1 cellular context compared by ENCODE assay signal in the genomic region with DNA sequence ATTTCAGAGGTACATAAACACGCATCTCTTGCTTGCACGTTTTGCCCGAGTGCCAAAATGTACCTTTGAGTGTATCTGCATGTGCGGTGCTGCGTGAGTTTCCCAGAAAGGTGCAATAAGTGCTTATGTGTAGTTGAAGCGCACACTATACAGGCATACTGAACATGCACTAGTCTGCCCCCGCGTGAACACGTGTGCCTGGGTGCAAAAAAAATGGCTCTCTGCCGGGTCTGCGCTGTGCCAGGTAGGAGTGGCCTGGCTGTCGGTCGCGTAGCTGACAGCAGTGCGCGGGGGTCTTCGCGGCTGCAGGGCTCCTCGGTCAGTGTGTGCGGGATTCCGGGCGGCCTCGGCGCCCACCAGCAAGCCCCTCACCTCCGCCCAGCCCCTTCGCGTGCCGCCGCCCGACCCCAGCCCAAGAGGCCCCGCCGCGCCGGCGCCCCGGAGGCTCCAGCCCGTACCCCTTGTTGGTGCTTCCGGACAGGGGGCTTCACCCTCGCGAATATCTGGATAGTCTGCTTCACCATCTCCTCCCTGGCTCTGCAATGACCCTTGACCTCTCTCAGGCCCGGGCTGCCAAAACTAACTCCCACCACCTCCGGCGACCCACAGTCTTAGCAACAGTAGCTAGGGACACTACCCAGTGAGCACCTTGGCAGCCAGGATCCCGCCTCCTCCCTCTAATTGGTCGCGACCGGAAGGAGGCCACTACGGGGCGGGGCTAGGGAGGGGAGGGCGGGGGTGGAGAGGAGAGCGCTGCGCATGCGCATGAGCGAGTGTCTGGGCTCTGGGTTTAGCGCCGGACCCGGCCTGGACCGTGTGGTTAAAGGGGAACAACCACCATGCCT.
A peak's percentile ranks its signal among the peaks of the same experiment; 100 is the strongest.
TF ChIP-seq lines count a peak whose summit lies in the region.

A gene with protein sequence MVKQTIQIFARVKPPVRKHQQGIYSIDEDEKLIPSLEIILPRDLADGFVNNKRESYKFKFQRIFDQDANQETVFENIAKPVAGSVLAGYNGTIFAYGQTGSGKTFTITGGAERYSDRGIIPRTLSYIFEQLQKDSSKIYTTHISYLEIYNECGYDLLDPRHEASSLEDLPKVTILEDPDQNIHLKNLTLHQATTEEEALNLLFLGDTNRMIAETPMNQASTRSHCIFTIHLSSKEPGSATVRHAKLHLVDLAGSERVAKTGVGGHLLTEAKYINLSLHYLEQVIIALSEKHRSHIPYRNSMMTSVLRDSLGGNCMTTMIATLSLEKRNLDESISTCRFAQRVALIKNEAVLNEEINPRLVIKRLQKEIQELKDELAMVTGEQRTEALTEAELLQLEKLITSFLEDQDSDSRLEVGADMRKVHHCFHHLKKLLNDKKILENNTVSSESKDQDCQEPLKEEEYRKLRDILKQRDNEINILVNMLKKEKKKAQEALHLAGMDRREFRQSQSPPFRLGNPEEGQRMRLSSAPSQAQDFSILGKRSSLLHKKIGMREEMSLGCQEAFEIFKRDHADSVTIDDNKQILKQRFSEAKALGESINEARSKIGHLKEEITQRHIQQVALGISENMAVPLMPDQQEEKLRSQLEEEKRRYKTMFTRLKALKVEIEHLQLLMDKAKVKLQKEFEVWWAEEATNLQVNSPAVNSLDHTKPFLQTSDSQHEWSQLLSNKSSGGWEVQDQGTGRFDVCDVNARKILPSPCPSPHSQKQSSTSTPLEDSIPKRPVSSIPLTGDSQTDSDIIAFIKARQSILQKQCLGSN (minus strand): TSS at position 622 of the 845 bp plus-strand sequence. CDS start 98 bp downstream, at position 524.

TF ChIP-seq in GM12878, 131 proteins besides CTCF, POLR2A, EP300 and RAD21 (continued from another document and continues in another):
- TF ChIP-seq, protein P1, sequence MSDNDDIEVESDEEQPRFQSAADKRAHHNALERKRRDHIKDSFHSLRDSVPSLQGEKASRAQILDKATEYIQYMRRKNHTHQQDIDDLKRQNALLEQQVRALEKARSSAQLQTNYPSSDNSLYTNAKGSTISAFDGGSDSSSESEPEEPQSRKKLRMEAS (IDR thresholded peaks at IDR 0.05; ENCODE audit: low read depth, low read length) = peak; percentile 61; the same call in 1 of the 2 replicates
- TF ChIP-seq BHLHE40 (IDR thresholded peaks at IDR 0.05; ENCODE audit: borderline replicate concordance in 1 of 2, low read depth in 2 of 2, low read length in 1 of 2) (peak in 1 of 2 experiments; percentile 52; a peak in 2 of 4 replicates), NR2F1 (conservative IDR thresholded peaks at IDR 0.05) (peak; percentile 97), ZZZ3 (IDR thresholded peaks at IDR 0.05; ENCODE audit: control insufficient read depth, insufficient read length, low read depth) (no peak), ZBED1 (IDR thresholded peaks at IDR 0.05; ENCODE audit: borderline replicate concordance) (no peak), TCF3 (IDR thresholded peaks at IDR 0.05; ENCODE audit: borderline replicate concordance, insufficient read depth, low read depth, low read length) (no peak), PAX8 (IDR thresholded peaks at IDR 0.05) (no peak), IKZF2 (IDR thresholded peaks at IDR 0.05) (no peak), MEF2B (IDR thresholded peaks at IDR 0.05; ENCODE audit: partially characterized antibody, poor library complexity, severe bottlenecking) (no peak), CBX5 (IDR thresholded peaks at IDR 0.05; ENCODE audit: low read depth) (no peak), RBBP5 (conservative IDR thresholded peaks at IDR 0.05) (no peak), LARP7 (IDR thresholded peaks at IDR 0.05) (peak; percentile 80), NFIC (IDR thresholded peaks at IDR 0.05; ENCODE audit: low read depth, low read length) (no peak), BMI1 (IDR thresholded peaks at IDR 0.05; ENCODE audit: borderline replicate concordance) (peak; percentile 46; the same call in 1 of the 2 replicates), ZNF274 (IDR thresholded peaks at IDR 0.05; ENCODE audit: insufficient read depth, insufficient read length) (no peak), HDAC6 (IDR thresholded peaks at IDR 0.05; ENCODE audit: unreplicated experiment) (no peak), STAT1 (conservative IDR thresholded peaks at IDR 0.05) (no peak), NBN (IDR thresholded peaks at IDR 0.05) (no peak), ASH2L (IDR thresholded peaks at IDR 0.05; ENCODE audit: borderline replicate concordance, low read depth) (no peak), TBL1XR1 (IDR thresholded peaks at IDR 0.05; ENCODE audit: low read depth, low read length) (no peak), SIN3A (IDR thresholded peaks at IDR 0.05; ENCODE audit: low read depth, low read length) (peak; percentile 42; the same call in 1 of the 2 replicates), FOXK2 (IDR thresholded peaks at IDR 0.05) (no peak), STAT3 (IDR thresholded peaks at IDR 0.05; ENCODE audit: low read depth, low read length) (no peak), ATF7 (IDR thresholded peaks at IDR 0.05; ENCODE audit: low read depth) (no peak), MTA2 (IDR thresholded peaks at IDR 0.05; ENCODE audit: low read depth) (no peak), SIX5 (IDR thresholded peaks at IDR 0.05; ENCODE audit: low read depth, low read length, severe bottlenecking) (no peak), ZNF384 (IDR thresholded peaks at IDR 0.05; ENCODE audit: borderline replicate concordance, low read depth, low read length) (0 out of 2 replicates have a peak, but pooled peaks have one; percentile 12), YBX1 (IDR thresholded peaks at IDR 0.05) (no peak), KAT2A (conservative IDR thresholded peaks at IDR 0.05; ENCODE audit: control insufficient read depth, low read depth, low read length) (no peak), FOS (IDR thresholded peaks at IDR 0.05; ENCODE audit: borderline replicate concordance, extremely low read depth, insufficient read length) (no peak), CBFB (IDR thresholded peaks at IDR 0.05; ENCODE audit: low read depth) (no peak), TCF12 (IDR thresholded peaks at IDR 0.05; ENCODE audit: low read depth, low read length) (no peak), CEBPB (IDR thresholded peaks at IDR 0.05; ENCODE audit: borderline replicate concordance in 1 of 2, low read depth in 2 of 2, low read length in 2 of 2) (no peak), NR2C1 (IDR thresholded peaks at IDR 0.05) (peak; percentile 88), SREBF1 (IDR thresholded peaks at IDR 0.05; ENCODE audit: low read length) (no peak), DPF2 (IDR thresholded peaks at IDR 0.05) (peak; percentile 66), ESRRA (IDR thresholded peaks at IDR 0.05; ENCODE audit: low read length) (no peak)
- TF ChIP-seq, protein P2, sequence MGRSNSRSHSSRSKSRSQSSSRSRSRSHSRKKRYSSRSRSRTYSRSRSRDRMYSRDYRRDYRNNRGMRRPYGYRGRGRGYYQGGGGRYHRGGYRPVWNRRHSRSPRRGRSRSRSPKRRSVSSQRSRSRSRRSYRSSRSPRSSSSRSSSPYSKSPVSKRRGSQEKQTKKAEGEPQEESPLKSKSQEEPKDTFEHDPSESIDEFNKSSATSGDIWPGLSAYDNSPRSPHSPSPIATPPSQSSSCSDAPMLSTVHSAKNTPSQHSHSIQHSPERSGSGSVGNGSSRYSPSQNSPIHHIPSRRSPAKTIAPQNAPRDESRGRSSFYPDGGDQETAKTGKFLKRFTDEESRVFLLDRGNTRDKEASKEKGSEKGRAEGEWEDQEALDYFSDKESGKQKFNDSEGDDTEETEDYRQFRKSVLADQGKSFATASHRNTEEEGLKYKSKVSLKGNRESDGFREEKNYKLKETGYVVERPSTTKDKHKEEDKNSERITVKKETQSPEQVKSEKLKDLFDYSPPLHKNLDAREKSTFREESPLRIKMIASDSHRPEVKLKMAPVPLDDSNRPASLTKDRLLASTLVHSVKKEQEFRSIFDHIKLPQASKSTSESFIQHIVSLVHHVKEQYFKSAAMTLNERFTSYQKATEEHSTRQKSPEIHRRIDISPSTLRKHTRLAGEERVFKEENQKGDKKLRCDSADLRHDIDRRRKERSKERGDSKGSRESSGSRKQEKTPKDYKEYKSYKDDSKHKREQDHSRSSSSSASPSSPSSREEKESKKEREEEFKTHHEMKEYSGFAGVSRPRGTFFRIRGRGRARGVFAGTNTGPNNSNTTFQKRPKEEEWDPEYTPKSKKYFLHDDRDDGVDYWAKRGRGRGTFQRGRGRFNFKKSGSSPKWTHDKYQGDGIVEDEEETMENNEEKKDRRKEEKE (IDR thresholded peaks at IDR 0.05) = no peak
- TF ChIP-seq, protein P3, sequence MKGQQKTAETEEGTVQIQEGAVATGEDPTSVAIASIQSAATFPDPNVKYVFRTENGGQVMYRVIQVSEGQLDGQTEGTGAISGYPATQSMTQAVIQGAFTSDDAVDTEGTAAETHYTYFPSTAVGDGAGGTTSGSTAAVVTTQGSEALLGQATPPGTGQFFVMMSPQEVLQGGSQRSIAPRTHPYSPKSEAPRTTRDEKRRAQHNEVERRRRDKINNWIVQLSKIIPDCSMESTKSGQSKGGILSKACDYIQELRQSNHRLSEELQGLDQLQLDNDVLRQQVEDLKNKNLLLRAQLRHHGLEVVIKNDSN (IDR thresholded peaks at IDR 0.05; ENCODE audit: borderline replicate concordance, extremely low read length, insufficient read depth, low read depth, low read length) = peak; percentile 53
- TF ChIP-seq, protein P4, sequence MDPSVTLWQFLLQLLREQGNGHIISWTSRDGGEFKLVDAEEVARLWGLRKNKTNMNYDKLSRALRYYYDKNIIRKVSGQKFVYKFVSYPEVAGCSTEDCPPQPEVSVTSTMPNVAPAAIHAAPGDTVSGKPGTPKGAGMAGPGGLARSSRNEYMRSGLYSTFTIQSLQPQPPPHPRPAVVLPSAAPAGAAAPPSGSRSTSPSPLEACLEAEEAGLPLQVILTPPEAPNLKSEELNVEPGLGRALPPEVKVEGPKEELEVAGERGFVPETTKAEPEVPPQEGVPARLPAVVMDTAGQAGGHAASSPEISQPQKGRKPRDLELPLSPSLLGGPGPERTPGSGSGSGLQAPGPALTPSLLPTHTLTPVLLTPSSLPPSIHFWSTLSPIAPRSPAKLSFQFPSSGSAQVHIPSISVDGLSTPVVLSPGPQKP (IDR thresholded peaks at IDR 0.05; ENCODE audit: low read depth, low read length) = 0 out of 2 replicates have a peak, but pooled peaks have one; percentile 32
- TF ChIP-seq, protein P5, sequence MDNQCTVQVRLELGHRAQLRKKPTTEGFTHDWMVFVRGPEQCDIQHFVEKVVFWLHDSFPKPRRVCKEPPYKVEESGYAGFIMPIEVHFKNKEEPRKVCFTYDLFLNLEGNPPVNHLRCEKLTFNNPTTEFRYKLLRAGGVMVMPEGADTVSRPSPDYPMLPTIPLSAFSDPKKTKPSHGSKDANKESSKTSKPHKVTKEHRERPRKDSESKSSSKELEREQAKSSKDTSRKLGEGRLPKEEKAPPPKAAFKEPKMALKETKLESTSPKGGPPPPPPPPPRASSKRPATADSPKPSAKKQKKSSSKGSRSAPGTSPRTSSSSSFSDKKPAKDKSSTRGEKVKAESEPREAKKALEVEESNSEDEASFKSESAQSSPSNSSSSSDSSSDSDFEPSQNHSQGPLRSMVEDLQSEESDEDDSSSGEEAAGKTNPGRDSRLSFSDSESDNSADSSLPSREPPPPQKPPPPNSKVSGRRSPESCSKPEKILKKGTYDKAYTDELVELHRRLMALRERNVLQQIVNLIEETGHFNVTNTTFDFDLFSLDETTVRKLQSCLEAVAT (IDR thresholded peaks at IDR 0.05) = no peak
- TF ChIP-seq, protein P6, sequence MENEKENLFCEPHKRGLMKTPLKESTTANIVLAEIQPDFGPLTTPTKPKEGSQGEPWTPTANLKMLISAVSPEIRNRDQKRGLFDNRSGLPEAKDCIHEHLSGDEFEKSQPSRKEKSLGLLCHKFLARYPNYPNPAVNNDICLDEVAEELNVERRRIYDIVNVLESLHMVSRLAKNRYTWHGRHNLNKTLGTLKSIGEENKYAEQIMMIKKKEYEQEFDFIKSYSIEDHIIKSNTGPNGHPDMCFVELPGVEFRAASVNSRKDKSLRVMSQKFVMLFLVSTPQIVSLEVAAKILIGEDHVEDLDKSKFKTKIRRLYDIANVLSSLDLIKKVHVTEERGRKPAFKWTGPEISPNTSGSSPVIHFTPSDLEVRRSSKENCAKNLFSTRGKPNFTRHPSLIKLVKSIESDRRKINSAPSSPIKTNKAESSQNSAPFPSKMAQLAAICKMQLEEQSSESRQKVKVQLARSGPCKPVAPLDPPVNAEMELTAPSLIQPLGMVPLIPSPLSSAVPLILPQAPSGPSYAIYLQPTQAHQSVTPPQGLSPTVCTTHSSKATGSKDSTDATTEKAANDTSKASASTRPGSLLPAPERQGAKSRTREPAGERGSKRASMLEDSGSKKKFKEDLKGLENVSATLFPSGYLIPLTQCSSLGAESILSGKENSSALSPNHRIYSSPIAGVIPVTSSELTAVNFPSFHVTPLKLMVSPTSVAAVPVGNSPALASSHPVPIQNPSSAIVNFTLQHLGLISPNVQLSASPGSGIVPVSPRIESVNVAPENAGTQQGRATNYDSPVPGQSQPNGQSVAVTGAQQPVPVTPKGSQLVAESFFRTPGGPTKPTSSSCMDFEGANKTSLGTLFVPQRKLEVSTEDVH (IDR thresholded peaks at IDR 0.05; ENCODE audit: low read depth, partially characterized antibody) = no peak
- TF ChIP-seq, protein P7, sequence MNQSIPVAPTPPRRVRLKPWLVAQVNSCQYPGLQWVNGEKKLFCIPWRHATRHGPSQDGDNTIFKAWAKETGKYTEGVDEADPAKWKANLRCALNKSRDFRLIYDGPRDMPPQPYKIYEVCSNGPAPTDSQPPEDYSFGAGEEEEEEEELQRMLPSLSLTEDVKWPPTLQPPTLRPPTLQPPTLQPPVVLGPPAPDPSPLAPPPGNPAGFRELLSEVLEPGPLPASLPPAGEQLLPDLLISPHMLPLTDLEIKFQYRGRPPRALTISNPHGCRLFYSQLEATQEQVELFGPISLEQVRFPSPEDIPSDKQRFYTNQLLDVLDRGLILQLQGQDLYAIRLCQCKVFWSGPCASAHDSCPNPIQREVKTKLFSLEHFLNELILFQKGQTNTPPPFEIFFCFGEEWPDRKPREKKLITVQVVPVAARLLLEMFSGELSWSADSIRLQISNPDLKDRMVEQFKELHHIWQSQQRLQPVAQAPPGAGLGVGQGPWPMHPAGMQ (IDR thresholded peaks at IDR 0.05; ENCODE audit: borderline replicate concordance) = no peak
